ENCODE assay signal across 28 cellular contexts in the genomic region with DNA sequence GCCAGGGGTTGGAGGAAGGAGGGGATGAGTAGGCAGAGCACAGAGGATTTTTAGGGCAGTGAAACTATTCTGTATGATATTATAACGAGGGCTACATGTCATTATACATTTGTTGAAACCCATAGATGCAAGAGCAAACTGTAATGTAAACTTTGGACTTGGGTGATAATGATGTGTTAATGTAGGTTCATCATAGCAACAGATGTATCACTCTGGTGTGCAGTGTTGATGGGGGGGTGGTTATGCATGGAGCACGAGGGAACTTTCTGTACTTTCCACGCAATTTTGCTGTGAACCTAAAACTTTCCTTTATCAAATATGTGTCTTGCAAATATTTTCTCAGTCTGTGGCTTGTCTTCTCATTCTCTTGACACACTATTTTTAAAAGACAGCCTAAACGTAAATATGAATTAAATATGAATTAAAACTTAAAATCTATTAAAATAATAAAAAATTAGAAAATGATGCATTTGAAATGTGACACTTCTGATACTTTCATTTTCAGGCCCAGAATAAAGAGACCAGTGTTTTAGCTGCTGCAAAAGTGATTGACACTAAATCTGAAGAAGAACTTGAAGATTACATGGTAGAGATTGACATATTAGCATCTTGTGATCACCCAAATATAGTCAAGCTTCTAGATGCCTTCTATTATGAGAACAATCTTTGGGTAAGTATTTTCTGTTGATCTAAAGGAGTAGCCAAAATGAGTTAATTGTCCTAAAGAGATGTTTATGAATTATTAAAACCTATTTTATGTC. TPM values are rescaled to one million over a fixed set of nuclear protein-coding genes. Genes with fewer than 3 reads are reported as not detected.
DNase-seq lines count a peak whose midpoint lies in the region; ATAC-seq, FAIRE-seq and TF ChIP-seq lines count a peak whose summit lies in the region.
"Had no signal": no experiment of that assay in that cellular context is flagged by ENCODE, and none has a peak within 500 bp of the region (broad histone marks: within the 10 kb centered on the region; RNA-seq: fewer than 3 reads in every experiment).

No MANE protein-coding gene starts in this region.

- H3K79me2 ChIP-seq in GM23338 (replicated peaks; ENCODE audit: insufficient read depth) = no peaks in the 10 kb centered on the region; the same call in 1 of the 2 replicates
- peaks cover 36% of the 10 kb centered on the region for H3K79me2 ChIP-seq in smooth muscle cell (ENCODE audit: low read depth)

- H3K27ac ChIP-seq in GM23338 (ENCODE audit: low read depth) = no peak overlapping the region
- H3K27ac ChIP-seq in smooth muscle cell (ENCODE audit: low read depth) = no peak overlapping the region
- H3K27ac ChIP-seq: C4-2B, parathyroid adenoma, skin epidermis had no signal

- WGBS in smooth muscle cell (ENCODE audit: low lambda C conversion rate) = 93% methylated on average over 4 of the region's 4 CpGs

- H3K9me3 ChIP-seq in smooth muscle cell (replicated peaks; ENCODE audit: low read depth) = no peaks in the 10 kb centered on the region
- H3K9me3 ChIP-seq: mucosa of descending colon had no signal

- peak; percentile 61 for FAIRE-seq in GM19239 (lab: Jason Lieb, UNC)
- FAIRE-seq: D721Med had no signal

- TF ChIP-seq CTCF in chondrocyte (IDR thresholded peaks at IDR 0.05) (no peak), GM23338 (conservative IDR thresholded peaks at IDR 0.05; ENCODE audit: low read depth in 2 of 2) (no peak), smooth muscle cell (IDR thresholded peaks at IDR 0.05; ENCODE audit: borderline replicate concordance, insufficient read depth, poor library complexity, severe bottlenecking) (no peak)

- H3K9me3 Mint-ChIP-seq in chondrocyte (ENCODE audit: low read depth) (no peaks in the 10 kb centered on the region), GM23338 (no peaks in the 10 kb centered on the region)
- H3K9me3 Mint-ChIP-seq in natural killer cell treated with Interleukin-12 subunit alpha and Interleukin-12 subunit beta and Interleukin-15 and Interleukin-18, amount 100 ng/mL, for 72 hours = no peaks in the 10 kb centered on the region
- H3K9me3 Mint-ChIP-seq: brain, nephron progenitor cell had no signal

- ATAC-seq in natural killer cell treated with Interleukin-12 subunit alpha and Interleukin-12 subunit beta and Interleukin-15 and Interleukin-18, amount 100 ng/mL, for 72 hours = no peak
- ATAC-seq in GM21619 (IDR thresholded peaks at IDR 0.05; ENCODE audit: unreplicated experiment) = no peak
- ATAC-seq in GM23338 = no peak
- ATAC-seq: activated CD4-positive, CD25-positive, alpha-beta regulatory T cell treated with anti-CD3 and anti-CD28 coated beads, Interleukin-2, amount 50 U/mL, for 24 hours; mucosa of descending colon; Right ventricle myocardium inferior had no signal

- H3K27ac Mint-ChIP-seq in chondrocyte (ENCODE audit: unreplicated experiment) (peak overlapping the region; percentile 0), GM23338 (no peak overlapping the region)
- peak overlapping the region; percentile 10 to 15 for H3K27ac Mint-ChIP-seq in natural killer cell treated with Interleukin-12 subunit alpha and Interleukin-12 subunit beta and Interleukin-15 and Interleukin-18, amount 100 ng/mL, for 72 hours
- H3K27ac Mint-ChIP-seq: brain, nephron progenitor cell had no signal

- H3K4me3 ChIP-seq in GM23338 = no peak overlapping the region
- H3K4me3 ChIP-seq in smooth muscle cell = no peak overlapping the region
- H3K4me3 ChIP-seq: mucosa of descending colon, skin epidermis had no signal

- no peak overlapping the region for H3K4me2 ChIP-seq in GM23338
- no peak overlapping the region for H3K4me2 ChIP-seq in smooth muscle cell

- H3K9ac ChIP-seq in smooth muscle cell (ENCODE audit: low read depth) = no peak overlapping the region
- H3K9ac ChIP-seq: parathyroid adenoma had no signal

- DNase-seq in EL = peak; percentile 17
- DNase-seq in GM19239 (ENCODE audit: insufficient read length, low spot score) = no peak
- no peak for DNase-seq in chondrocyte (ENCODE audit: low spot score)
- DNase-seq in natural killer cell treated with Interleukin-12 subunit alpha and Interleukin-12 subunit beta and Interleukin-15 and Interleukin-18, amount 100 ng/mL, for 72 hours (ENCODE audit: low spot score) = no peak
- no peak for DNase-seq in GM23338 (ENCODE audit: low spot score)
- DNase-seq in smooth muscle cell (lab: John Stamatoyannopoulos, UW; ENCODE audit: unreplicated experiment) = no peak
- no peak for DNase-seq in amygdala (lab: John Stamatoyannopoulos, UW)
- DNase-seq: activated CD4-positive, alpha-beta T cell treated with anti-CD3 and anti-CD28 coated beads, Interleukin-2, amount 50 U/mL, for 48 hours; activated naive CD4-positive, alpha-beta T cell treated with anti-CD3 and anti-CD28 coated beads, Interleukin-2, amount 50 U/mL, for 16 hours; hypothalamus; KG1; mammary epithelial cell; MM.1S; mucosa of descending colon; NCI-H1105 treated with DMSO at 0.1 percent for 48 hours; NCI-H2081 treated with DMSO at 0.1 percent for 48 hours; NCI-H345; NCI-H69; nephron progenitor cell; stimulated activated naive CD4-positive, alpha-beta T cell treated with Interleukin-2 at 50 U/mL for 16 hours had no signal

- H3K36me3 ChIP-seq in GM23338 (ENCODE audit: insufficient read depth) (no peaks in the 10 kb centered on the region), smooth muscle cell (ENCODE audit: low read depth) (peaks cover 3% of the 10 kb centered on the region)

- no peaks in the 10 kb centered on the region for H3F3A ChIP-seq in GM23338 (replicated peaks; ENCODE audit: low read depth)
- H3F3A ChIP-seq in smooth muscle cell (ENCODE audit: low read depth) = no peaks in the 10 kb centered on the region

- H3K27me3 ChIP-seq in GM23338 (ENCODE audit: insufficient read depth) (no peaks in the 10 kb centered on the region), smooth muscle cell (ENCODE audit: low read depth) (no peaks in the 10 kb centered on the region)

- H2AFZ ChIP-seq in GM23338 (no peak overlapping the region), smooth muscle cell (ENCODE audit: low read depth) (no peak overlapping the region)
- H2AFZ ChIP-seq: parathyroid adenoma had no signal

- H3K4me3 Mint-ChIP-seq in chondrocyte (ENCODE audit: unreplicated experiment) (no peak overlapping the region), GM23338 (no peak overlapping the region)
- H3K4me3 Mint-ChIP-seq in natural killer cell treated with Interleukin-12 subunit alpha and Interleukin-12 subunit beta and Interleukin-15 and Interleukin-18, amount 100 ng/mL, for 72 hours = peak overlapping the region; percentile 1
- H3K4me3 Mint-ChIP-seq: brain, nephron progenitor cell had no signal

- H3K9me2 ChIP-seq in GM23338 (ENCODE audit: insufficient read depth) = no peaks in the 10 kb centered on the region

- no peaks in the 10 kb centered on the region for H4K20me1 ChIP-seq in GM23338 (replicated peaks; ENCODE audit: insufficient read depth)
- H4K20me1 ChIP-seq in smooth muscle cell (ENCODE audit: low read depth) = peaks cover 64% of the 10 kb centered on the region

- H3K4me1 Mint-ChIP-seq in chondrocyte (ENCODE audit: low read depth) = peaks cover 31% of the 10 kb centered on the region
- H3K4me1 Mint-ChIP-seq in natural killer cell treated with Interleukin-12 subunit alpha and Interleukin-12 subunit beta and Interleukin-15 and Interleukin-18, amount 100 ng/mL, for 72 hours (ENCODE audit: low read depth in 2 of 2) = peaks cover 35 to 37% of the 10 kb centered on the region in 2 donors
- H3K4me1 Mint-ChIP-seq in GM23338 = no peaks in the 10 kb centered on the region

- H3K4me1 ChIP-seq in GM23338 (ENCODE audit: insufficient read depth) (no peaks in the 10 kb centered on the region), smooth muscle cell (ENCODE audit: low read depth) (no peaks in the 10 kb centered on the region)
- H3K4me1 ChIP-seq: parathyroid adenoma had no signal

- H3K36me3 Mint-ChIP-seq in chondrocyte (ENCODE audit: low read depth) (peaks cover 5% of the 10 kb centered on the region), GM23338 (ENCODE audit: low read depth) (no peaks in the 10 kb centered on the region)
- peaks cover 5% of the 10 kb centered on the region for H3K36me3 Mint-ChIP-seq in natural killer cell treated with Interleukin-12 subunit alpha and Interleukin-12 subunit beta and Interleukin-15 and Interleukin-18, amount 100 ng/mL, for 72 hours

- H3K27me3 Mint-ChIP-seq in chondrocyte (ENCODE audit: low read depth) (no peaks in the 10 kb centered on the region), GM23338 (ENCODE audit: insufficient read depth, low read depth, poor library complexity) (no peaks in the 10 kb centered on the region)
- H3K27me3 Mint-ChIP-seq in natural killer cell treated with Interleukin-12 subunit alpha and Interleukin-12 subunit beta and Interleukin-15 and Interleukin-18, amount 100 ng/mL, for 72 hours = no peaks in the 10 kb centered on the region
- H3K27me3 Mint-ChIP-seq: brain had no signal

TF ChIP-seq in GM23338, 12 proteins besides CTCF, POLR2A, EP300 and RAD21 (continues in another document):
- no peak for TF ChIP-seq NANOG (IDR thresholded peaks at IDR 0.05; ENCODE audit: borderline replicate concordance)
- no peak for TF ChIP-seq EZH2 (IDR thresholded peaks at IDR 0.05; ENCODE audit: low read depth, unreplicated experiment)
- TF ChIP-seq POLR2AphosphoS5 (IDR thresholded peaks at IDR 0.05; ENCODE audit: low read depth) = no peak
- TF ChIP-seq ZNF331 (CRISPR knock-in tag; IDR thresholded peaks at IDR 0.05; ENCODE audit: low read depth) = no peak

RNA-seq across cellular contexts. Expression of gene SLK, which starts 23.4 kb away (rescaled TPM):
- total RNA-seq in chondrocyte = 30.8 to 33.5 TPM (median 30.9 TPM) in 3 replicates
- total RNA-seq in natural killer cell treated with Interleukin-12 subunit alpha and Interleukin-12 subunit beta and Interleukin-15 and Interleukin-18, amount 100 ng/mL, for 72 hours = 10 to 100 TPM; 26.3 to 32.1 TPM
- total RNA-seq in GM23338 (2014; rRNA removed; shearing (Covaris generic)) = 21.5 and 25.8 TPM in 2 replicates
- polyA plus RNA-seq in GM23338 (2016; fragmentation: Nextera tagmentation; extraction: Ambion mirVana) = 7.1 and 8.4 TPM in 2 replicates
- 45.7 and 54.9 TPM in 2 replicates for total RNA-seq in smooth muscle cell
- 15.5 and 16.9 TPM in 2 replicates for polyA plus RNA-seq in smooth muscle cell
